8 cellular contexts compared by ENCODE assay signal in the genomic region with DNA sequence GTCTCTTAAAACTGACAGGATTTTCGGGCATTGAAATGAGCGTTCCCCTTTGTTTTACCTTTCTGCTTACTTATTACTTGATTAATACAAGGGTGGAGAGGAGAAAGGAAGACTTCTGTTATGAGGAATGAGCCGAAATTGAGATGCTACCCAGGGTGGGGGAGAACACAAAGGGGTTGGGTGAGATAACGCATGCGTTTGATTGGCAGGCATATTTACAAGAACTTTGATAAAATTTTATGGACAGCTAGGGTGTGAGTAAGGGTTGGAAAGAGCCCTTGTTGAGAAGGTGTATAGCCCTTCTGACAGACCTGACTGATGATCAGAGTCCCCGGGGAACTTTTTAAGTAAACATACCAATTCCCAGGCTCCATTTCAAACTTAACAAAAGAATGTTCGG. TPM values are rescaled to one million over a fixed set of nuclear protein-coding genes. Genes with fewer than 3 reads are reported as not detected.
A peak's percentile ranks its signal among the peaks of the same experiment; 100 is the strongest.
DNase-seq lines count a peak whose midpoint lies in the region; ATAC-seq and TF ChIP-seq lines count a peak whose summit lies in the region.

No MANE protein-coding gene starts in this region.

- H3K9me3 Mint-ChIP-seq in activated T-cell treated with anti-CD3 and anti-CD28 coated beads, Interleukin-2, amount 50 U/mL, for 72 hours = no peaks in the 10 kb centered on the region

- H3K4me1 ChIP-seq in PC-3 (ENCODE audit: insufficient read depth, low read length) (peaks cover 3% of the 10 kb centered on the region; the same call in 1 of the 2 replicates), endocrine pancreas (ENCODE audit: control insufficient read depth, insufficient read depth, low read length) (peaks cover 25% of the 10 kb centered on the region), osteoblast (ENCODE audit: insufficient read depth, low read length) (peaks cover 11% of the 10 kb centered on the region)

- peak overlapping the region; percentile 99 for H3K27ac Mint-ChIP-seq in activated T-cell treated with anti-CD3 and anti-CD28 coated beads, Interleukin-2, amount 50 U/mL, for 72 hours

- CTCF ChIA-PET in PC-3 (lab: Charles Lee) = no interaction called here

- intact Hi-C loops in PC-3 (cut with micrococcal nuclease) = no loop called here

- H4K20me1 ChIP-seq in PC-3 (ENCODE audit: low read length) (peaks cover 4% of the 10 kb centered on the region), osteoblast (ENCODE audit: insufficient read depth, low read length) (peaks cover 19% of the 10 kb centered on the region)

- BruUV-seq in PC-3 (replicated peaks; lab: Mats Ljungman, UMichigan) = no TSS peak

- peaks cover 21 to 27% of the 10 kb centered on the region in 2 donors for H3K36me3 Mint-ChIP-seq in activated T-cell treated with anti-CD3 and anti-CD28 coated beads, Interleukin-2, amount 50 U/mL, for 72 hours (ENCODE audit: insufficient read depth in 2 of 2)

- no peak for DNase-seq in activated T-cell treated with anti-CD3 and anti-CD28 coated beads, Interleukin-2, amount 50 U/mL, for 72 hours
- DNase-seq in activated T-cell treated with anti-CD3 and anti-CD28 coated beads for 4 hours (no peak), PC-3 (peak; percentile 3), osteoblast (ENCODE audit: insufficient read length, low spot score, missing footprints) (peak; percentile 51), pons (ENCODE audit: low spot score) (no peak), omental fat pad (ENCODE audit: low spot score) (no peak)

- H3K9me2 ChIP-seq in PC-3 (replicated peaks; ENCODE audit: low read length) = no peaks in the 10 kb centered on the region

- H3K4me2 ChIP-seq in PC-3 (ENCODE audit: low read length) (peak overlapping the region; percentile 90), osteoblast (ENCODE audit: insufficient read depth, low read length) (peak overlapping the region; percentile 83)

- H3K9me3 ChIP-seq in PC-3 (ENCODE audit: low read length) (no peaks in the 10 kb centered on the region), endocrine pancreas (ENCODE audit: control insufficient read depth, low read length) (no peaks in the 10 kb centered on the region), osteoblast (ENCODE audit: low read depth, low read length) (no peaks in the 10 kb centered on the region)

- ATAC-seq in activated T-cell treated with anti-CD3 and anti-CD28 coated beads, Interleukin-2, amount 50 U/mL, for 72 hours (replicated peaks in 1 of 2) = no peak
- ATAC-seq in PC-3 (no peak), omental fat pad (ENCODE audit: low FRiP score) (no peak), GM19023 (IDR thresholded peaks at IDR 0.05; ENCODE audit: unreplicated experiment) (no peak)

- no peaks in the 10 kb centered on the region for H3K27me3 Mint-ChIP-seq in activated T-cell treated with anti-CD3 and anti-CD28 coated beads, Interleukin-2, amount 50 U/mL, for 72 hours (ENCODE audit: low read depth)

- peaks cover 58% of the 10 kb centered on the region for H3K79me2 ChIP-seq in PC-3 (ENCODE audit: low read length)
- peaks cover 57% of the 10 kb centered on the region for H3K79me2 ChIP-seq in osteoblast (ENCODE audit: insufficient read depth, low read length)

- H3K4me3 Mint-ChIP-seq in activated T-cell treated with anti-CD3 and anti-CD28 coated beads, Interleukin-2, amount 50 U/mL, for 72 hours = peak overlapping the region; percentile 97 to 100

- POLR2A ChIA-PET in PC-3 (lab: Charles Lee; ENCODE audit: unreplicated experiment) = no interaction called here

- H3K27me3 ChIP-seq in PC-3 (ENCODE audit: low read length) = no peaks in the 10 kb centered on the region
- no peaks in the 10 kb centered on the region for H3K27me3 ChIP-seq in endocrine pancreas (ENCODE audit: control insufficient read depth, insufficient read depth, low read length)
- H3K27me3 ChIP-seq in osteoblast (ENCODE audit: insufficient read depth, low read length) = no peaks in the 10 kb centered on the region

- H3K36me3 ChIP-seq in PC-3 (ENCODE audit: low read depth, low read length) (no peaks in the 10 kb centered on the region), endocrine pancreas (ENCODE audit: control insufficient read depth, insufficient read depth, low read length) (no peaks in the 10 kb centered on the region), osteoblast (ENCODE audit: insufficient read depth, low read length) (peaks cover 5% of the 10 kb centered on the region)

- TF ChIP-seq CTCF in PC-3 (conservative IDR thresholded peaks at IDR 0.05; ENCODE audit: low read depth, low read length) (no peak), osteoblast (IDR thresholded peaks at IDR 0.05; ENCODE audit: extremely low read depth, low read depth, low read length) (no peak), omental fat pad (IDR thresholded peaks at IDR 0.05) (no peak)

- H3K27ac ChIP-seq in PC-3 (ENCODE audit: low read length) (0 out of 2 replicates have a peak overlapping the region, but pooled peaks have one; percentile 11), osteoblast (ENCODE audit: low read depth, low read length) (peak overlapping the region; percentile 74)

- H3F3A ChIP-seq in PC-3 (ENCODE audit: low read length, unreplicated experiment) = no peaks in the 10 kb centered on the region

- H3K4me3 ChIP-seq in PC-3 (ENCODE audit: low read length) (peak overlapping the region; percentile 82), endocrine pancreas (ENCODE audit: control insufficient read depth, insufficient read depth, low read length) (peak overlapping the region; percentile 80), osteoblast (ENCODE audit: insufficient read depth, low read length) (peak overlapping the region; percentile 96)

- H2AFZ ChIP-seq in PC-3 (ENCODE audit: low read length) (peak overlapping the region; percentile 45; the same call in 1 of the 2 replicates), osteoblast (ENCODE audit: low read length) (peak overlapping the region; percentile 92)

- peaks cover 41% of the 10 kb centered on the region for H3K4me1 Mint-ChIP-seq in activated T-cell treated with anti-CD3 and anti-CD28 coated beads, Interleukin-2, amount 50 U/mL, for 72 hours (ENCODE audit: low read depth)

- H3K9ac ChIP-seq in PC-3 (ENCODE audit: low read length) (peak overlapping the region; percentile 73), endocrine pancreas (ENCODE audit: control insufficient read depth, insufficient read depth, low read length) (peak overlapping the region; percentile 95)

RNA-seq across cellular contexts. Expression of a gene that starts 1.8 kb away (rescaled TPM):
- total RNA-seq in activated T-cell treated with anti-CD3 and anti-CD28 coated beads, Interleukin-2, amount 50 U/mL, for 72 hours = 10 to 100 TPM; 74.7 to 79.9 TPM
- total RNA-seq in PC-3 (2014; rRNA removed) (4.9 and 15.3 TPM in 2 replicates), osteoblast (21.4 and 22.1 TPM in 2 replicates), omental fat pad (10 to 100 TPM; 13.8 to 38.3 (median 31.7) TPM)

Comparison
In these comparisons a context has a peak if more than half of its experiments do, and no peak if none do; other contexts are left out.
1. DNase-seq: peak in PC-3 (single experiment) and osteoblast (single experiment); none in activated T-cell treated with anti-CD3 and anti-CD28 coated beads, Interleukin-2, amount 50 U/mL, for 72 hours (0 of 2), activated T-cell treated with anti-CD3 and anti-CD28 coated beads for 4 hours (single experiment), pons (single experiment) and omental fat pad (single experiment).
2. Peak in every context shown above with its lines, with median percentiles within 50 percentile points of each other: H3K4me3 ChIP-seq.